18 cellular contexts compared by ENCODE assay signal in genomic region chr9:70137577-70137976, GRCh38.
DNase-seq lines count a peak whose midpoint lies in the region; ATAC-seq and TF ChIP-seq lines count a peak whose summit lies in the region.
"Had no signal": no experiment of that assay in that cellular context is flagged by ENCODE, and none has a peak within 500 bp of the region (broad histone marks: within the 10 kb centered on the region; RNA-seq: fewer than 3 reads in every experiment).

No MANE protein-coding gene starts in this region.

- H3K4me2 ChIP-seq in IMR-90 (ENCODE audit: low read depth, low read length) (no peak overlapping the region), mesenchymal stem cell (ENCODE audit: low read length, poor library complexity, severe bottlenecking) (no peak overlapping the region), smooth muscle cell (peak overlapping the region; percentile 54)
- H3K4me2 ChIP-seq: BLaER1 treated with 17β-estradiol and CSF1 and Interleukin-3, amounts not matched to agents 10 nM and 100 nM had no signal

- H3K27me3 Mint-ChIP-seq in progenitor cell of endocrine pancreas = peaks cover 7% of the 10 kb centered on the region

- H3K9me1 ChIP-seq in IMR-90 (ENCODE audit: insufficient read depth, low read length) = no peaks in the 10 kb centered on the region; the same call in 1 of the 2 replicates

- H4K20me1 ChIP-seq in IMR-90 (ENCODE audit: insufficient read depth, low read length) (no peaks in the 10 kb centered on the region), smooth muscle cell (ENCODE audit: low read depth) (no peaks in the 10 kb centered on the region)
- H4K20me1 ChIP-seq: BLaER1 treated with 17β-estradiol and CSF1 and Interleukin-3, amounts not matched to agents 10 nM and 100 nM had no signal

- H2AK5ac ChIP-seq in IMR-90 (ENCODE audit: low read depth, low read length) = 0 out of 2 replicates have a peak overlapping the region, but pooled peaks have one; percentile 48
- no peak overlapping the region for H2AK5ac ChIP-seq in mesenchymal stem cell (ENCODE audit: low read length, severe bottlenecking)

- H3K4me3 ChIP-seq in IMR-90 (ENCODE audit: insufficient read depth, low read depth, low read length) = no peak overlapping the region
- H3K4me3 ChIP-seq in brain microvascular endothelial cell (ENCODE audit: low read depth, low read length) = no peak overlapping the region
- no peak overlapping the region for H3K4me3 ChIP-seq in mesenchymal stem cell (ENCODE audit: insufficient read depth in 1 of 2, low read depth in 1 of 2, low read length in 2 of 2)
- H3K4me3 ChIP-seq in smooth muscle cell = no peak overlapping the region
- H3K4me3 ChIP-seq: BLaER1 treated with 17β-estradiol and CSF1 and Interleukin-3, amounts not matched to agents 10 nM and 100 nM; GM12878 had no signal

- H2BK5ac ChIP-seq in IMR-90 (ENCODE audit: low read depth, low read length, poor library complexity, severe bottlenecking) (no peak overlapping the region), mesenchymal stem cell (ENCODE audit: low read depth, low read length, poor library complexity, severe bottlenecking) (no peak overlapping the region)

- POLR2A ChIA-PET in IMR-90 (lab: Charles Lee; ENCODE audit: unreplicated experiment) = no interaction called here

- H3K36me3 ChIP-seq in IMR-90 (ENCODE audit: control insufficient read depth, insufficient read depth, low read length) = no peaks in the 10 kb centered on the region
- H3K36me3 ChIP-seq in brain microvascular endothelial cell (replicated peaks) = no peaks in the 10 kb centered on the region
- H3K36me3 ChIP-seq in mesenchymal stem cell (ENCODE audit: control insufficient read depth in 1 of 2, insufficient read depth in 2 of 2, low read depth in 1 of 2, low read length in 2 of 2) = peaks cover 0 to 11% of the 10 kb centered on the region in 2 experiments
- no peaks in the 10 kb centered on the region for H3K36me3 ChIP-seq in smooth muscle cell (ENCODE audit: low read depth)
- H3K36me3 ChIP-seq: BLaER1 treated with 17β-estradiol and CSF1 and Interleukin-3, amounts not matched to agents 10 nM and 100 nM had no signal

- no peaks in the 10 kb centered on the region for H3K79me2 ChIP-seq in smooth muscle cell (ENCODE audit: low read depth)

- in situ Hi-C loops in IMR-90 (cut with MboI; ENCODE audit: low sequenced_read_pairs) = no loop called here
- in situ Hi-C loops in brain microvascular endothelial cell (cut with HindIII; ENCODE audit: low pct_ligation_motif_present, low sequenced_read_pairs) = no loop called here

- H3K27me3 ChIP-seq in IMR-90 (ENCODE audit: control insufficient read depth, insufficient read depth, low read length) (no peaks in the 10 kb centered on the region), brain microvascular endothelial cell (replicated peaks) (no peaks in the 10 kb centered on the region), mesenchymal stem cell (ENCODE audit: control insufficient read depth in 1 of 2, insufficient read depth in 1 of 2, low read length in 2 of 2) (no peaks in the 10 kb centered on the region), smooth muscle cell (ENCODE audit: low read depth) (no peaks in the 10 kb centered on the region)
- H3K27me3 ChIP-seq: BLaER1 treated with 17β-estradiol and CSF1 and Interleukin-3, amounts not matched to agents 10 nM and 100 nM had no signal

- no peak overlapping the region for H4K5ac ChIP-seq in IMR-90 (ENCODE audit: low read depth, low read length)

- no peak overlapping the region for H2BK15ac ChIP-seq in IMR-90 (ENCODE audit: low read depth, low read length)
- no peak overlapping the region for H2BK15ac ChIP-seq in mesenchymal stem cell (ENCODE audit: low read depth, poor library complexity, severe bottlenecking)

- no peak overlapping the region for H3K4me3 Mint-ChIP-seq in progenitor cell of endocrine pancreas (ENCODE audit: low read depth)
- H3K4me3 Mint-ChIP-seq: B cell; CD8-positive, alpha-beta T cell had no signal

- H3F3A ChIP-seq in smooth muscle cell (ENCODE audit: low read depth) = peaks cover 26% of the 10 kb centered on the region

- no peaks in the 10 kb centered on the region for H3K4me1 Mint-ChIP-seq in progenitor cell of endocrine pancreas (ENCODE audit: low read depth)
- H3K4me1 Mint-ChIP-seq: B cell had no signal

- H3K27ac ChIP-seq in IMR-90 (ENCODE audit: insufficient read depth, low read length) = no peak overlapping the region
- H3K27ac ChIP-seq in brain microvascular endothelial cell = peak overlapping the region; percentile 18
- H3K27ac ChIP-seq in mesenchymal stem cell (ENCODE audit: low read length, poor library complexity, severe bottlenecking) = peak overlapping the region; percentile 32
- H3K27ac ChIP-seq in smooth muscle cell (ENCODE audit: low read depth) = peak overlapping the region; percentile 90
- H3K27ac ChIP-seq: BLaER1 treated with 17β-estradiol and CSF1 and Interleukin-3, amounts not matched to agents 10 nM and 100 nM had no signal

- TF ChIP-seq RAD21 in IMR-90 (IDR thresholded peaks at IDR 0.05; ENCODE audit: low read length) = no peak

- CTCF ChIA-PET in IMR-90 (lab: Yijun Ruan, JAX) = no interaction called here

- no peak overlapping the region for H4K91ac ChIP-seq in IMR-90 (ENCODE audit: insufficient read depth, low read depth, low read length)
- H4K91ac ChIP-seq in mesenchymal stem cell (ENCODE audit: low read length) = no peak overlapping the region

- dilution Hi-C loops in IMR-90 (cut with HindIII; ENCODE audit: low sequenced_read_pairs, unreplicated experiment) = no loop called here

- no peak overlapping the region for H3K27ac Mint-ChIP-seq in progenitor cell of endocrine pancreas
- H3K27ac Mint-ChIP-seq: B cell; CD8-positive, alpha-beta T cell had no signal

- H2BK12ac ChIP-seq in mesenchymal stem cell (ENCODE audit: low read length in 2 of 2) = no peak overlapping the region

- H3K9me3 ChIP-seq in IMR-90 (ENCODE audit: control insufficient read depth, insufficient read depth, low read length) (no peaks in the 10 kb centered on the region), mesenchymal stem cell (ENCODE audit: control insufficient read depth, low read length) (no peaks in the 10 kb centered on the region), smooth muscle cell (replicated peaks; ENCODE audit: low read depth) (no peaks in the 10 kb centered on the region)

- H3K14ac ChIP-seq in IMR-90 (replicated peaks; ENCODE audit: low read depth, low read length) (no peak overlapping the region), mesenchymal stem cell (ENCODE audit: low read length in 2 of 2) (no peak overlapping the region)

- DNase-seq in IMR-90 (no peak), brain microvascular endothelial cell (peak; percentile 43), mesenchymal stem cell (no peak), smooth muscle cell (lab: John Stamatoyannopoulos, UW; ENCODE audit: unreplicated experiment) (no peak), progenitor cell of endocrine pancreas (ENCODE audit: low spot score, unreplicated experiment) (no peak), HT-29 (ENCODE audit: low spot score) (no peak), NK-92 (lab: John Stamatoyannopoulos, UW; ENCODE audit: unreplicated experiment) (no peak)
- DNase-seq: Calu3; CD8-positive, alpha-beta T cell; DMS79 treated with DMSO at 0.1 percent for 48 hours; EL; GOT3; H7 had no signal

- no peaks in the 10 kb centered on the region for H3K36me3 Mint-ChIP-seq in progenitor cell of endocrine pancreas (ENCODE audit: insufficient read depth)
- H3K36me3 Mint-ChIP-seq: CD8-positive, alpha-beta T cell had no signal

- no peak overlapping the region for H2BK120ac ChIP-seq in IMR-90 (ENCODE audit: low read depth, low read length)
- H2BK120ac ChIP-seq in mesenchymal stem cell (ENCODE audit: low read depth, low read length) = no peak overlapping the region

- H3K9ac ChIP-seq in IMR-90 (ENCODE audit: low read depth, low read length) (no peak overlapping the region), mesenchymal stem cell (ENCODE audit: low read length) (no peak overlapping the region), smooth muscle cell (ENCODE audit: low read depth) (peak overlapping the region; percentile 53)
- H3K9ac ChIP-seq: BLaER1 treated with 17β-estradiol and CSF1 and Interleukin-3, amounts not matched to agents 10 nM and 100 nM had no signal

- no peak for ATAC-seq in IMR-90 (ENCODE audit: low read depth)
- ATAC-seq: CD8-positive, alpha-beta T cell; GM12878; HCT116; HepG2 had no signal

- TF ChIP-seq CTCF in IMR-90 (conservative IDR thresholded peaks at IDR 0.05; ENCODE audit: low read depth, low read length) (no peak), brain microvascular endothelial cell (IDR thresholded peaks at IDR 0.05; ENCODE audit: low read depth, low read length, missing control alignments) (no peak), smooth muscle cell (IDR thresholded peaks at IDR 0.05; ENCODE audit: borderline replicate concordance, insufficient read depth, poor library complexity, severe bottlenecking) (no peak), progenitor cell of endocrine pancreas (IDR thresholded peaks at IDR 0.05; ENCODE audit: unreplicated experiment) (no peak)

- WGBS in IMR-90 (ENCODE audit: extremely low coverage in 2 of 2, insufficient read length in 1 of 2), 2 experiments = no CpG with 5 or more reads among the region's 3 CpGs
- WGBS in mesenchymal stem cell = 94% methylated on average over 3 of the region's 3 CpGs
- 19% methylated on average over 3 of the region's 3 CpGs for WGBS in smooth muscle cell (ENCODE audit: low lambda C conversion rate)

- H3K9me3 Mint-ChIP-seq in progenitor cell of endocrine pancreas (ENCODE audit: low read depth) = no peaks in the 10 kb centered on the region
- H3K9me3 Mint-ChIP-seq: CD8-positive, alpha-beta T cell had no signal

- intact Hi-C loops in IMR-90 (cut with micrococcal nuclease) = no loop called here

- H3K56ac ChIP-seq in IMR-90 (ENCODE audit: extremely low read depth, insufficient read depth, low read length) = no peak overlapping the region

- BruUV-seq in IMR-90 (replicated peaks; lab: Mats Ljungman, UMichigan) = no TSS peak

- H3K23ac ChIP-seq in IMR-90 (ENCODE audit: low read depth, low read length) = no peak overlapping the region
- no peak overlapping the region for H3K23ac ChIP-seq in mesenchymal stem cell (ENCODE audit: low read length in 2 of 2)

- H4K8ac ChIP-seq in IMR-90 (ENCODE audit: low read depth in 2 of 2, low read length in 2 of 2) (no peak overlapping the region), mesenchymal stem cell (ENCODE audit: low read length) (no peak overlapping the region)

- H3K18ac ChIP-seq in IMR-90 (ENCODE audit: low read depth, low read length) (no peak overlapping the region), mesenchymal stem cell (ENCODE audit: low read depth in 1 of 2, low read length in 2 of 2) (no peak overlapping the region)

- H2AK9ac ChIP-seq in IMR-90 (replicated peaks; ENCODE audit: low read depth, low read length, poor library complexity) = no peak overlapping the region

- no peak for TF ChIP-seq POLR2A in IMR-90 (IDR thresholded peaks at IDR 0.05; ENCODE audit: low read depth, low read length)

- H3K4me1 ChIP-seq in IMR-90 (ENCODE audit: control insufficient read depth, insufficient read depth, low read length) = peaks cover 6% of the 10 kb centered on the region
- peaks cover 5% of the 10 kb centered on the region for H3K4me1 ChIP-seq in mesenchymal stem cell (ENCODE audit: control insufficient read depth, insufficient read depth, low read depth, low read length)
- peaks cover 5% of the 10 kb centered on the region for H3K4me1 ChIP-seq in smooth muscle cell (ENCODE audit: low read depth)
- H3K4me1 ChIP-seq: BLaER1 treated with 17β-estradiol and CSF1 and Interleukin-3, amounts not matched to agents 10 nM and 100 nM had no signal

- H3K79me1 ChIP-seq in IMR-90 (ENCODE audit: low read depth in 1 of 2, low read length in 2 of 2) (no peaks in the 10 kb centered on the region), mesenchymal stem cell (replicated peaks; ENCODE audit: low read length, poor library complexity, severe bottlenecking) (peaks cover 15% of the 10 kb centered on the region)

- no peak overlapping the region for H2AFZ ChIP-seq in IMR-90 (replicated peaks; ENCODE audit: low read length, poor library complexity)
- no peak overlapping the region for H2AFZ ChIP-seq in mesenchymal stem cell (ENCODE audit: low read depth, low read length)
- H2AFZ ChIP-seq in smooth muscle cell (ENCODE audit: low read depth) = no peak overlapping the region

- no peak overlapping the region for H2BK20ac ChIP-seq in IMR-90 (ENCODE audit: low read depth, low read length)

- H3K4ac ChIP-seq in IMR-90 (ENCODE audit: low read depth, low read length) = no peak overlapping the region
- H3K4ac ChIP-seq in mesenchymal stem cell (ENCODE audit: low read depth in 1 of 2, low read length in 2 of 2) = no peak overlapping the region
